ENCODE assay signal across 8 cellular contexts in genomic region chr6:100116409-100117194, GRCh38.
A peak's percentile ranks its signal among the peaks of the same experiment; 100 is the strongest.
DNase-seq lines count a peak whose midpoint lies in the region; ATAC-seq, FAIRE-seq and TF ChIP-seq lines count a peak whose summit lies in the region.

No MANE protein-coding gene starts in this region.

- H3K4me1 Mint-ChIP-seq in activated T-cell treated with anti-CD3 and anti-CD28 coated beads, Interleukin-2, amount 50 U/mL, for 72 hours (ENCODE audit: low read depth): no peaks in the 10 kb centered on the region
- no peaks in the 10 kb centered on the region for H3K4me1 Mint-ChIP-seq in memory B cell

- FAIRE-seq in RCC 7860 (lab: Jason Lieb, UNC): peak; percentile 69

- peak; percentile 52 for TF ChIP-seq CTCF in LNCaP clone FGC (IDR thresholded peaks at IDR 0.05; ENCODE audit: control insufficient read depth, extremely low read depth, insufficient read depth)

- H3K27me3 Mint-ChIP-seq in activated T-cell treated with anti-CD3 and anti-CD28 coated beads, Interleukin-2, amount 50 U/mL, for 72 hours (ENCODE audit: low read depth): peaks cover 38% of the 10 kb centered on the region
- H3K27me3 Mint-ChIP-seq in memory B cell: no peaks in the 10 kb centered on the region

- H3K27ac Mint-ChIP-seq in activated T-cell treated with anti-CD3 and anti-CD28 coated beads, Interleukin-2, amount 50 U/mL, for 72 hours: no peak overlapping the region
- no peak overlapping the region for H3K27ac Mint-ChIP-seq in memory B cell

- peak; percentile 38 to 39 for ATAC-seq in activated T-cell treated with anti-CD3 and anti-CD28 coated beads, Interleukin-2, amount 50 U/mL, for 72 hours (replicated peaks in 1 of 2)
- ATAC-seq in GM21526 (IDR thresholded peaks at IDR 0.05; ENCODE audit: low FRiP score, unreplicated experiment): peak; percentile 69
- no peak for ATAC-seq in memory B cell (ENCODE audit: low read depth)

- DNase-seq in activated T-cell treated with anti-CD3 and anti-CD28 coated beads, Interleukin-2, amount 50 U/mL, for 72 hours: peak; percentile 23 to 24
- DNase-seq in activated T-cell treated with anti-CD3 and anti-CD28 coated beads, Interleukin-2, amount 50 U/mL, for 1 hour: no peak
- DNase-seq in LNCaP clone FGC (ENCODE audit: low read depth): peak; percentile 44
- peak; percentile 44 for DNase-seq in RCC 7860 (ENCODE audit: low spot score)
- peak; percentile 88 for DNase-seq in dermis blood vessel endothelial cell
- DNase-seq in memory B cell (ENCODE audit: low spot score in 2 of 2): peak; percentile 4 to 14
- no peak for DNase-seq in activated effector memory CD4-positive, alpha-beta T cell treated with anti-CD3 and anti-CD28 coated beads, Interleukin-2, amount 50 U/mL, for 16 hours

- no peak overlapping the region for H3K4me3 ChIP-seq in LNCaP clone FGC (ENCODE audit: low read depth, low read length)

- no peak overlapping the region for H3K4me3 Mint-ChIP-seq in activated T-cell treated with anti-CD3 and anti-CD28 coated beads, Interleukin-2, amount 50 U/mL, for 72 hours
- no peak overlapping the region for H3K4me3 Mint-ChIP-seq in memory B cell

- no peaks in the 10 kb centered on the region for H3K9me3 Mint-ChIP-seq in activated T-cell treated with anti-CD3 and anti-CD28 coated beads, Interleukin-2, amount 50 U/mL, for 72 hours
- H3K9me3 Mint-ChIP-seq in memory B cell: no peaks in the 10 kb centered on the region

- H3K36me3 Mint-ChIP-seq in activated T-cell treated with anti-CD3 and anti-CD28 coated beads, Interleukin-2, amount 50 U/mL, for 72 hours (ENCODE audit: insufficient read depth in 2 of 2): no peaks in the 10 kb centered on the region
- H3K36me3 Mint-ChIP-seq in memory B cell: no peaks in the 10 kb centered on the region

Comparison
In these comparisons a context has a peak if more than half of its experiments do, and no peak if none do; other contexts are left out.
1. DNase-seq: peak in activated T-cell treated with anti-CD3 and anti-CD28 coated beads, Interleukin-2, amount 50 U/mL, for 72 hours (2 of 2), LNCaP clone FGC (single experiment), RCC 7860 (single experiment), dermis blood vessel endothelial cell (single experiment) and memory B cell (2 of 2); none in activated T-cell treated with anti-CD3 and anti-CD28 coated beads, Interleukin-2, amount 50 U/mL, for 1 hour (single experiment) and activated effector memory CD4-positive, alpha-beta T cell treated with anti-CD3 and anti-CD28 coated beads, Interleukin-2, amount 50 U/mL, for 16 hours (single experiment).